36 cellular contexts compared by ENCODE assay signal in genomic region chr12:105637470-105637869, GRCh38.
"Had no signal": no experiment of that assay in that cellular context is flagged by ENCODE, and none has a peak within 500 bp of the region (broad histone marks: within the 10 kb centered on the region; RNA-seq: fewer than 3 reads in every experiment).

No MANE protein-coding gene starts in this region.

- H3K4me3 ChIP-seq: body of pancreas, breast epithelium had no signal

- H3K4me1 ChIP-seq: body of pancreas, breast epithelium had no signal

- H3K27me3 ChIP-seq: body of pancreas, brain microvascular endothelial cell, breast epithelium had no signal

- H3K36me3 ChIP-seq: brain microvascular endothelial cell, breast epithelium had no signal

- H3K9me3 Mint-ChIP-seq: activated naive CD4-positive, alpha-beta T cell treated with anti-CD3 and anti-CD28 coated beads, Interleukin-2, amount 10 ng/mL, durations not matched to agents 7 days and 5 days had no signal

- DNase-seq: activated CD4-positive, alpha-beta memory T cell treated with anti-CD3 and anti-CD28 coated beads, Interleukin-2, amount 10 ng/mL, durations not matched to agents 7 days and 5 days; activated CD4-positive, alpha-beta T cell treated with anti-CD3 and anti-CD28 coated beads for 1 hour; activated CD4-positive, alpha-beta T cell treated with anti-CD3 and anti-CD28 coated beads for 36 hours; activated CD4-positive, alpha-beta T cell treated with anti-CD3 and anti-CD28 coated beads for 48 hours; activated CD4-positive, alpha-beta T cell treated with anti-CD3 and anti-CD28 coated beads, Interleukin-2, amount 10 ng/mL, durations not matched to agents 7 days and 5 days; activated CD4-positive, alpha-beta T cell treated with anti-CD3 and anti-CD28 coated beads, Interleukin-2, amount 50 U/mL, for 48 hours; activated CD4-positive, CD25-positive, alpha-beta regulatory T cell; activated CD8-positive, alpha-beta memory T cell treated with anti-CD3 and anti-CD28 coated beads for 24 hours; activated CD8-positive, alpha-beta memory T cell treated with anti-CD3 and anti-CD28 coated beads, Interleukin-2, amount 10 ng/mL, durations not matched to agents 7 days and 5 days; activated CD8-positive, alpha-beta memory T cell treated with anti-CD3 and anti-CD28 coated beads, Interleukin-2, amount 50 U/mL, for 48 hours; activated CD8-positive, alpha-beta T cell treated with anti-CD3 and anti-CD28 coated beads, Interleukin-2, amount 10 ng/mL, durations not matched to agents 7 days and 5 days; activated effector memory CD4-positive, alpha-beta T cell treated with Interleukin-2 at 50 U/mL for 16 hours; activated gamma-delta T cell; activated naive CD4-positive, alpha-beta T cell treated with anti-CD3 and anti-CD28 coated beads, Interleukin-2, amount 10 ng/mL, durations not matched to agents 7 days and 5 days; activated naive CD4-positive, alpha-beta T cell treated with Interleukin-2 at 50 U/mL for 16 hours; activated naive CD8-positive, alpha-beta T cell treated with anti-CD3 and anti-CD28 coated beads, Interleukin-2, amount 10 ng/mL, durations not matched to agents 7 days and 5 days; activated naive CD8-positive, alpha-beta T cell treated with anti-CD3 and anti-CD28 coated beads, Interleukin-2, amount 50 U/mL, for 24 hours; activated T-cell treated with anti-CD3 and anti-CD28 coated beads, Interleukin-2, amount 50 U/mL, for 24 hours; activated T-cell treated with anti-CD3 and anti-CD28 coated beads, Interleukin-2, amount 50 U/mL, for 48 hours; aorta; body of pancreas; brain microvascular endothelial cell; central memory CD4-positive, alpha-beta T cell; T-helper 2 cell; T-helper 9 cell had no signal

- H3K4me1 Mint-ChIP-seq: activated CD4-positive, alpha-beta memory T cell treated with anti-CD3 and anti-CD28 coated beads, Interleukin-2, amount 10 ng/mL, durations not matched to agents 7 days and 5 days; activated CD4-positive, alpha-beta T cell treated with anti-CD3 and anti-CD28 coated beads for 36 hours; activated CD4-positive, alpha-beta T cell treated with anti-CD3 and anti-CD28 coated beads, Interleukin-2, amount 10 ng/mL, durations not matched to agents 7 days and 5 days; activated CD8-positive, alpha-beta memory T cell treated with anti-CD3 and anti-CD28 coated beads, Interleukin-2, amount 10 ng/mL, durations not matched to agents 7 days and 5 days; activated naive CD4-positive, alpha-beta T cell treated with anti-CD3 and anti-CD28 coated beads, Interleukin-2, amount 10 ng/mL, durations not matched to agents 7 days and 5 days; activated naive CD4-positive, alpha-beta T cell treated with anti-CD3 and anti-CD28 coated beads, Interleukin-2, amount 50 U/mL, for 24 hours; activated naive CD8-positive, alpha-beta T cell treated with anti-CD3 and anti-CD28 coated beads, Interleukin-2, amount 10 ng/mL, durations not matched to agents 7 days and 5 days; activated naive CD8-positive, alpha-beta T cell treated with anti-CD3 and anti-CD28 coated beads, Interleukin-2, amount 50 U/mL, for 24 hours had no signal

- H3K27ac ChIP-seq: body of pancreas, brain microvascular endothelial cell, breast epithelium, VCaP had no signal

- H3K27me3 Mint-ChIP-seq: activated CD4-positive, alpha-beta T cell treated with anti-CD3 and anti-CD28 coated beads for 36 hours; activated CD4-positive, alpha-beta T cell treated with anti-CD3 and anti-CD28 coated beads, Interleukin-2, amount 10 ng/mL, durations not matched to agents 7 days and 5 days; activated CD8-positive, alpha-beta memory T cell treated with anti-CD3 and anti-CD28 coated beads, Interleukin-2, amount 10 ng/mL, durations not matched to agents 7 days and 5 days; activated naive CD4-positive, alpha-beta T cell treated with anti-CD3 and anti-CD28 coated beads, Interleukin-2, amount 10 ng/mL, durations not matched to agents 7 days and 5 days; activated naive CD4-positive, alpha-beta T cell treated with anti-CD3 and anti-CD28 coated beads, Interleukin-2, amount 50 U/mL, for 24 hours; activated naive CD8-positive, alpha-beta T cell; activated naive CD8-positive, alpha-beta T cell treated with anti-CD3 and anti-CD28 coated beads, Interleukin-2, amount 10 ng/mL, durations not matched to agents 7 days and 5 days; activated T-cell treated with anti-CD3 and anti-CD28 coated beads, Interleukin-2, amount 50 U/mL, for 24 hours had no signal

- FAIRE-seq: astrocyte, colon, TTC549 had no signal

- ATAC-seq: activated CD4-positive, alpha-beta T cell treated with anti-CD3 and anti-CD28 coated beads for 36 hours; activated CD4-positive, CD25-positive, alpha-beta regulatory T cell treated with anti-CD3 and anti-CD28 coated beads, Interleukin-2, amount 50 U/mL, for 24 hours; activated CD8-positive, alpha-beta memory T cell treated with anti-CD3 and anti-CD28 coated beads, Interleukin-2, amount 10 ng/mL, durations not matched to agents 7 days and 5 days; activated CD8-positive, alpha-beta T cell treated with anti-CD3 and anti-CD28 coated beads, Interleukin-2, amount 10 ng/mL, durations not matched to agents 7 days and 5 days; activated naive CD8-positive, alpha-beta T cell treated with anti-CD3 and anti-CD28 coated beads, Interleukin-2, amount 50 U/mL, for 24 hours; body of pancreas had no signal

- H3K36me3 Mint-ChIP-seq: activated CD8-positive, alpha-beta memory T cell treated with anti-CD3 and anti-CD28 coated beads, Interleukin-2, amount 10 ng/mL, durations not matched to agents 7 days and 5 days; activated naive CD4-positive, alpha-beta T cell treated with anti-CD3 and anti-CD28 coated beads, Interleukin-2, amount 10 ng/mL, durations not matched to agents 7 days and 5 days; activated naive CD4-positive, alpha-beta T cell treated with anti-CD3 and anti-CD28 coated beads, Interleukin-2, amount 50 U/mL, for 24 hours; activated naive CD8-positive, alpha-beta T cell; activated naive CD8-positive, alpha-beta T cell treated with anti-CD3 and anti-CD28 coated beads, Interleukin-2, amount 10 ng/mL, durations not matched to agents 7 days and 5 days had no signal

- H3K9me3 ChIP-seq: body of pancreas had no signal

- H3K27ac Mint-ChIP-seq: activated CD4-positive, alpha-beta memory T cell treated with anti-CD3 and anti-CD28 coated beads, Interleukin-2, amount 10 ng/mL, durations not matched to agents 7 days and 5 days; activated CD4-positive, alpha-beta T cell treated with anti-CD3 and anti-CD28 coated beads for 36 hours; activated CD4-positive, alpha-beta T cell treated with anti-CD3 and anti-CD28 coated beads, Interleukin-2, amount 10 ng/mL, durations not matched to agents 7 days and 5 days; activated CD8-positive, alpha-beta memory T cell treated with anti-CD3 and anti-CD28 coated beads, Interleukin-2, amount 10 ng/mL, durations not matched to agents 7 days and 5 days; activated CD8-positive, alpha-beta T cell treated with anti-CD3 and anti-CD28 coated beads, Interleukin-2, amount 10 ng/mL, durations not matched to agents 7 days and 5 days; activated naive CD4-positive, alpha-beta T cell treated with anti-CD3 and anti-CD28 coated beads, Interleukin-2, amount 10 ng/mL, durations not matched to agents 7 days and 5 days; activated naive CD4-positive, alpha-beta T cell treated with anti-CD3 and anti-CD28 coated beads, Interleukin-2, amount 50 U/mL, for 24 hours; activated naive CD8-positive, alpha-beta T cell; activated naive CD8-positive, alpha-beta T cell treated with anti-CD3 and anti-CD28 coated beads, Interleukin-2, amount 10 ng/mL, durations not matched to agents 7 days and 5 days; activated naive CD8-positive, alpha-beta T cell treated with anti-CD3 and anti-CD28 coated beads, Interleukin-2, amount 50 U/mL, for 24 hours; activated T-cell treated with anti-CD3 and anti-CD28 coated beads, Interleukin-2, amount 50 U/mL, for 24 hours; activated T-helper 2 cell treated with anti-CD3 and anti-CD28 coated beads, Interferon-gamma antibody, Interleukin-2, Interleukin-4, amounts not matched to agents 10 μg/mL and 5 μg/mL and 100 μg/mL, durations not matched to agents 14 hours and 24 hours and 36 hours; T-helper 1 cell treated with Interleukin-12 subunit alpha and Interleukin-12 subunit beta and Interleukin-4 antibody, amounts not matched to agents 30 μg/mL and 1 μg/mL, for 36 hours; T-helper 2 cell treated with Interferon-gamma antibody and Interleukin-4, amounts not matched to agents 5 μg/mL and 100 μg/mL, for 36 hours had no signal

- H3K4me3 Mint-ChIP-seq: activated CD4-positive, alpha-beta memory T cell treated with anti-CD3 and anti-CD28 coated beads, Interleukin-2, amount 10 ng/mL, durations not matched to agents 7 days and 5 days; activated CD4-positive, alpha-beta T cell treated with anti-CD3 and anti-CD28 coated beads for 36 hours; activated CD4-positive, alpha-beta T cell treated with anti-CD3 and anti-CD28 coated beads, Interleukin-2, amount 10 ng/mL, durations not matched to agents 7 days and 5 days; activated CD8-positive, alpha-beta memory T cell treated with anti-CD3 and anti-CD28 coated beads, Interleukin-2, amount 10 ng/mL, durations not matched to agents 7 days and 5 days; activated CD8-positive, alpha-beta T cell treated with anti-CD3 and anti-CD28 coated beads, Interleukin-2, amount 10 ng/mL, durations not matched to agents 7 days and 5 days; activated naive CD4-positive, alpha-beta T cell treated with anti-CD3 and anti-CD28 coated beads, Interleukin-2, amount 10 ng/mL, durations not matched to agents 7 days and 5 days; activated naive CD4-positive, alpha-beta T cell treated with anti-CD3 and anti-CD28 coated beads, Interleukin-2, amount 50 U/mL, for 24 hours; activated naive CD8-positive, alpha-beta T cell; activated naive CD8-positive, alpha-beta T cell treated with anti-CD3 and anti-CD28 coated beads, Interleukin-2, amount 10 ng/mL, durations not matched to agents 7 days and 5 days; activated naive CD8-positive, alpha-beta T cell treated with anti-CD3 and anti-CD28 coated beads, Interleukin-2, amount 50 U/mL, for 24 hours; activated T-cell treated with anti-CD3 and anti-CD28 coated beads, Interleukin-2, amount 50 U/mL, for 24 hours; T-helper 1 cell treated with Interleukin-12 subunit alpha and Interleukin-12 subunit beta and Interleukin-4 antibody, amounts not matched to agents 30 μg/mL and 1 μg/mL, for 36 hours; T-helper 2 cell treated with Interferon-gamma antibody and Interleukin-4, amounts not matched to agents 5 μg/mL and 100 μg/mL, for 36 hours had no signal
